ENCODE assay signal across 10 cellular contexts in genomic region chr6:142935553-142936517, GRCh38. TPM values are rescaled to one million over a fixed set of nuclear protein-coding genes. Genes with fewer than 3 reads are reported as not detected.
DNase-seq lines count a peak whose midpoint lies in the region; ATAC-seq, FAIRE-seq and TF ChIP-seq lines count a peak whose summit lies in the region.
"Had no signal": no experiment of that assay in that cellular context is flagged by ENCODE, and none has a peak within 500 bp of the region (broad histone marks: within the 10 kb centered on the region; RNA-seq: fewer than 3 reads in every experiment).

No MANE protein-coding gene starts in this region.

- intact Hi-C loops in colonic mucosa (cut with DNase I), result no loop called here

- 0 out of 2 replicates have a peak, but pooled peaks cover 4% of the 10 kb centered on the region for H3K9me2 ChIP-seq in Karpas-422 (replicated peaks; ENCODE audit: insufficient read depth, low read length)
- no peaks in the 10 kb centered on the region for H3K9me2 ChIP-seq in GM23338 (ENCODE audit: insufficient read depth)

- peak overlapping the region; percentile 87 for H3K27ac Mint-ChIP-seq in memory B cell
- H3K27ac Mint-ChIP-seq in GM23338, result no peak overlapping the region

- H3K9ac ChIP-seq in Karpas-422 (ENCODE audit: low read length) (peak overlapping the region; percentile 17; the same call in 1 of the 2 replicates), colonic mucosa (ENCODE audit: low read depth in 2 of 2, low read length in 2 of 2) (no peak overlapping the region)

- ATAC-seq in GM21619 (IDR thresholded peaks at IDR 0.05; ENCODE audit: unreplicated experiment) (peak; percentile 61), memory B cell (ENCODE audit: low read depth) (peak; percentile 80), GM23338 (no peak)

- H2AFZ ChIP-seq in Karpas-422 (ENCODE audit: low read length), result no peak overlapping the region
- no peak overlapping the region for H2AFZ ChIP-seq in GM23338

- no peaks in the 10 kb centered on the region for H3K36me3 ChIP-seq in Karpas-422 (ENCODE audit: insufficient read depth, low read length)
- no peaks in the 10 kb centered on the region for H3K36me3 ChIP-seq in GM23338 (ENCODE audit: insufficient read depth)
- H3K36me3 ChIP-seq in colonic mucosa, result no peaks in the 10 kb centered on the region
- H3K36me3 ChIP-seq: suprapubic skin had no signal

- H3K9me3 ChIP-seq in Karpas-422 (ENCODE audit: low read length), result no peaks in the 10 kb centered on the region
- no peaks in the 10 kb centered on the region for H3K9me3 ChIP-seq in colonic mucosa
- H3K9me3 ChIP-seq: suprapubic skin had no signal

- no peaks in the 10 kb centered on the region for H3K9me3 Mint-ChIP-seq in memory B cell
- no peaks in the 10 kb centered on the region for H3K9me3 Mint-ChIP-seq in GM23338

- H3K79me2 ChIP-seq in Karpas-422 (ENCODE audit: low read length) (no peaks in the 10 kb centered on the region), GM23338 (replicated peaks; ENCODE audit: insufficient read depth) (peaks cover 81% of the 10 kb centered on the region)

- peaks cover 37% of the 10 kb centered on the region for H3K4me1 ChIP-seq in Karpas-422 (ENCODE audit: low read length)
- H3K4me1 ChIP-seq in GM23338 (ENCODE audit: insufficient read depth), result no peaks in the 10 kb centered on the region
- H3K4me1 ChIP-seq in colonic mucosa, result no peaks in the 10 kb centered on the region

- H3K4me3 Mint-ChIP-seq in memory B cell (peak overlapping the region; percentile 75), GM23338 (no peak overlapping the region)

- H3K27ac ChIP-seq in Karpas-422 (ENCODE audit: low read length) (no peak overlapping the region; the same call in 1 of the 2 replicates), GM23338 (ENCODE audit: low read depth) (no peak overlapping the region), colonic mucosa (no peak overlapping the region)
- H3K27ac ChIP-seq: suprapubic skin had no signal

- H3K4me2 ChIP-seq in Karpas-422 (ENCODE audit: low read depth, low read length, poor library complexity, severe bottlenecking), result peak overlapping the region; percentile 51
- H3K4me2 ChIP-seq in GM23338, result no peak overlapping the region

- DNase-seq in GM18507 (ENCODE audit: extremely low spot score, insufficient read length, low read depth) (no peak), Karpas-422 (peak; percentile 55), memory B cell (ENCODE audit: low spot score in 2 of 2) (peak in 1 of 2 donors; percentile 45), DMS153 treated with DMSO at 0.1 percent for 48 hours (lab: John Stamatoyannopoulos, UW; ENCODE audit: unreplicated experiment) (no peak), GM03348 (ENCODE audit: low spot score) (no peak), GM23338 (ENCODE audit: low spot score) (no peak), colonic mucosa (no peak)
- DNase-seq: occipital lobe had no signal

- H3K4me1 Mint-ChIP-seq in memory B cell (peaks cover 48% of the 10 kb centered on the region), GM23338 (peaks cover 23% of the 10 kb centered on the region; the same call in 2 of the 3 replicates)

- H3K4me3 ChIP-seq in Karpas-422 (ENCODE audit: low read length) (peak overlapping the region; percentile 42; the same call in 1 of the 2 replicates), GM23338 (no peak overlapping the region), colonic mucosa (no peak overlapping the region)
- H3K4me3 ChIP-seq: suprapubic skin had no signal

- H3K27me3 Mint-ChIP-seq in memory B cell (no peaks in the 10 kb centered on the region), GM23338 (ENCODE audit: insufficient read depth, low read depth, poor library complexity) (peaks cover 2% of the 10 kb centered on the region)

- H3K27me3 ChIP-seq in Karpas-422 (ENCODE audit: low read length), result no peaks in the 10 kb centered on the region
- no peaks in the 10 kb centered on the region for H3K27me3 ChIP-seq in GM23338 (ENCODE audit: insufficient read depth)
- H3K27me3 ChIP-seq in colonic mucosa, result no peaks in the 10 kb centered on the region
- H3K27me3 ChIP-seq: suprapubic skin had no signal

- TF ChIP-seq CTCF in GM23338 (conservative IDR thresholded peaks at IDR 0.05; ENCODE audit: low read depth in 2 of 2) (no peak), colonic mucosa (IDR thresholded peaks at IDR 0.05) (no peak)

- H3F3A ChIP-seq in GM23338 (replicated peaks; ENCODE audit: low read depth), result no peaks in the 10 kb centered on the region

- H4K20me1 ChIP-seq in Karpas-422 (ENCODE audit: insufficient read depth, low read depth, low read length) (no peaks in the 10 kb centered on the region), GM23338 (replicated peaks; ENCODE audit: insufficient read depth) (peaks cover 11% of the 10 kb centered on the region; the same call in 1 of the 2 replicates)

- no peaks in the 10 kb centered on the region for H3K36me3 Mint-ChIP-seq in memory B cell
- H3K36me3 Mint-ChIP-seq in GM23338 (ENCODE audit: low read depth), result no peaks in the 10 kb centered on the region

- peak; percentile 92 for FAIRE-seq in GM18507 (lab: Jason Lieb, UNC)

TF ChIP-seq in GM23338, 12 proteins besides CTCF, POLR2A, EP300 and RAD21 (continues in another document):
- TF ChIP-seq ZNF331 (CRISPR knock-in tag; IDR thresholded peaks at IDR 0.05; ENCODE audit: low read depth) (no peak), POLR2AphosphoS5 (IDR thresholded peaks at IDR 0.05; ENCODE audit: low read depth) (no peak), ETS1 (IDR thresholded peaks at IDR 0.05) (no peak), EZH2 (IDR thresholded peaks at IDR 0.05; ENCODE audit: low read depth, unreplicated experiment) (no peak), ZNF462 (CRISPR knock-in tag; IDR thresholded peaks at IDR 0.05) (no peak)

RNA-seq across cellular contexts. Expression of gene HIVEP2, which starts 9.1 kb away (rescaled TPM):
- total RNA-seq in Karpas-422 (2014; rRNA removed; shearing (Covaris generic); ENCODE audit: low replicate concordance), result 1.3 and 3.0 TPM in 2 replicates
- total RNA-seq in GM23338 (2014; rRNA removed; shearing (Covaris generic)), result 6.6 and 7.4 TPM in 2 replicates
- polyA plus RNA-seq in GM23338 (2016; fragmentation: Nextera tagmentation; extraction: Ambion mirVana), result 1.5 and 1.6 TPM in 2 replicates
- total RNA-seq in colonic mucosa, result 10 to 100 TPM in 1 of 2 donors, 1 to 10 TPM in 1; 5.3 to 15.2 TPM
